In genomic region chr5:96408276-96408777, GRCh38 we compare ENCODE assay signal across 13 cellular contexts. TPM values are rescaled to one million over a fixed set of nuclear protein-coding genes. Genes with fewer than 3 reads are reported as not detected.
DNase-seq lines count a peak whose midpoint lies in the region; ATAC-seq and TF ChIP-seq lines count a peak whose summit lies in the region.
"Had no signal": no experiment of that assay in that cellular context is flagged by ENCODE, and none has a peak within 500 bp of the region (broad histone marks: within the 10 kb centered on the region; RNA-seq: fewer than 3 reads in every experiment).

No MANE protein-coding gene starts in this region.

- peak overlapping the region; percentile 21 for H3K27ac ChIP-seq in subcutaneous abdominal adipose tissue (ENCODE audit: low read depth, low read length)
- H3K27ac ChIP-seq: 22Rv1, gastroesophageal sphincter, left lung had no signal

- ATAC-seq in HG02642 (IDR thresholded peaks at IDR 0.05; ENCODE audit: poor library complexity, unreplicated experiment) (no peak), GM19397 (IDR thresholded peaks at IDR 0.05; ENCODE audit: unreplicated experiment) (no peak)
- ATAC-seq: gastroesophageal sphincter, left lung had no signal

- peak; percentile 51 for DNase-seq in DMS53 (lab: John Stamatoyannopoulos, UW)
- no peak for DNase-seq in DMS53 treated with DMSO at 0.1 percent for 48 hours (lab: John Stamatoyannopoulos, UW; ENCODE audit: unreplicated experiment)
- DNase-seq in astrocyte of the hippocampus (ENCODE audit: low read depth, low spot score), result peak; percentile 60
- peak; percentile 86 for DNase-seq in fibroblast of villous mesenchyme (ENCODE audit: low read depth)
- no peak for DNase-seq in NCI-H2227 (lab: John Stamatoyannopoulos, UW; ENCODE audit: unreplicated experiment)
- DNase-seq: DMS153, left lung had no signal

- H3K9me3 ChIP-seq in subcutaneous abdominal adipose tissue (ENCODE audit: control insufficient read depth in 5 of 5, low read length in 5 of 5), result no peaks in the 10 kb centered on the region
- H3K9me3 ChIP-seq: ascending aorta, gastroesophageal sphincter, left lung had no signal

- H3K4me3 ChIP-seq in fibroblast of villous mesenchyme (ENCODE audit: low read depth, low read length) (no peak overlapping the region), subcutaneous abdominal adipose tissue (ENCODE audit: low read depth in 1 of 5, low read length in 5 of 5) (no peak overlapping the region)
- H3K4me3 ChIP-seq: ascending aorta, gastroesophageal sphincter, left lung had no signal

- no peaks in the 10 kb centered on the region for H3K36me3 ChIP-seq in subcutaneous abdominal adipose tissue (ENCODE audit: control insufficient read depth in 5 of 5, insufficient read depth in 5 of 5, low read length in 5 of 5)
- H3K36me3 ChIP-seq: ascending aorta, gastroesophageal sphincter, left lung had no signal

- no peak overlapping the region for H3K9ac ChIP-seq in subcutaneous abdominal adipose tissue (ENCODE audit: low read length in 5 of 5)

- no peaks in the 10 kb centered on the region for H3K27me3 ChIP-seq in subcutaneous abdominal adipose tissue (ENCODE audit: control insufficient read depth in 5 of 5, insufficient read depth in 4 of 5, low read length in 5 of 5)
- H3K27me3 ChIP-seq: ascending aorta, gastroesophageal sphincter, left lung had no signal

- H3K4me1 ChIP-seq in subcutaneous abdominal adipose tissue (ENCODE audit: control insufficient read depth in 5 of 5, insufficient read depth in 5 of 5, low read length in 5 of 5), result peaks cover 0 to 12% (median 7%) of the 10 kb centered on the region in 5 donors
- H3K4me1 ChIP-seq: ascending aorta, gastroesophageal sphincter, left lung had no signal

- TF ChIP-seq CTCF in fibroblast of villous mesenchyme (IDR thresholded peaks at IDR 0.05; ENCODE audit: insufficient read depth, low read depth, low read length), result no peak

RNA-seq across cellular contexts. Expression of gene PCSK1, which starts 24.7 kb away (rescaled TPM):
- total RNA-seq in fibroblast of villous mesenchyme, result under 0.01 TPM in 1 of 2 replicates, not detected in the other

Comparison
In these comparisons a context has a peak if more than half of its experiments do, and no peak if none do; other contexts are left out.
1. DNase-seq: peak in DMS53 (single experiment), astrocyte of the hippocampus (single experiment) and fibroblast of villous mesenchyme (single experiment); none in DMS53 treated with DMSO at 0.1 percent for 48 hours (single experiment) and NCI-H2227 (single experiment).